Comparison of ENCODE assay signal across 15 cellular contexts in genomic region chr5:102863764-102864560, GRCh38.
DNase-seq lines count a peak whose midpoint lies in the region; ATAC-seq and TF ChIP-seq lines count a peak whose summit lies in the region.
"Had no signal": no experiment of that assay in that cellular context is flagged by ENCODE, and none has a peak within 500 bp of the region (broad histone marks: within the 10 kb centered on the region; RNA-seq: fewer than 3 reads in every experiment).

No MANE protein-coding gene starts in this region.

- intact Hi-C loops in psoas muscle (cut with DNase I), result loop anchor here in 1 of 2 donors (10.0 kb wide), 1 partner anchor 109 kb away; the partner anchor contains the start of gene PAM
- intact Hi-C loops in CD8-positive, alpha-beta T cell (cut with DNase I, micrococcal nuclease), result no loop called here
- intact Hi-C loops in activated CD4-positive, alpha-beta T cell treated with anti-CD3 and anti-CD28 coated beads, Interleukin-2, amount 10 ng/mL, durations not matched to agents 24 days and 14 days (cut with micrococcal nuclease), result no loop called here

- H3K27me3 Mint-ChIP-seq in HFFc6 (ENCODE audit: insufficient read depth) (no peaks in the 10 kb centered on the region), type B pancreatic cell (peaks cover 7% of the 10 kb centered on the region)
- peaks cover 18% of the 10 kb centered on the region for H3K27me3 Mint-ChIP-seq in CD8-positive, alpha-beta T cell (ENCODE audit: low read depth)
- peaks cover 22% of the 10 kb centered on the region for H3K27me3 Mint-ChIP-seq in activated CD4-positive, alpha-beta T cell treated with anti-CD3 and anti-CD28 coated beads, Interleukin-2, amount 10 ng/mL, durations not matched to agents 24 days and 14 days

- H3K9me3 ChIP-seq in endocrine pancreas (ENCODE audit: control insufficient read depth, low read length) (no peaks in the 10 kb centered on the region), psoas muscle (no peaks in the 10 kb centered on the region)
- H3K9me3 ChIP-seq in CD8-positive, alpha-beta T cell (ENCODE audit: low read length), result no peaks in the 10 kb centered on the region

- DNase-seq in DMS79 (lab: John Stamatoyannopoulos, UW) (peak; percentile 54), HFFc6 (no peak), psoas muscle (no peak), NCI-H774 (lab: John Stamatoyannopoulos, UW) (no peak), type B pancreatic cell (ENCODE audit: extremely low spot score, unreplicated experiment) (no peak)
- DNase-seq in CD8-positive, alpha-beta T cell, result no peak
- no peak for DNase-seq in activated CD4-positive, alpha-beta T cell treated with anti-CD3 and anti-CD28 coated beads, Interleukin-2, amount 10 ng/mL, durations not matched to agents 24 days and 14 days
- DNase-seq: activated CD4-positive, CD25-positive, alpha-beta regulatory T cell treated with anti-CD3 and anti-CD28 coated beads, Interleukin-2, amount 50 U/mL, for 72 hours; activated T-cell treated with anti-CD3 and anti-CD28 coated beads for 4 hours; NCI-H187 treated with DMSO at 0.1 percent for 48 hours; stimulated activated CD4-positive, alpha-beta T cell treated with anti-CD3 and anti-CD28 coated beads, Interleukin-2, amount 100 ng/mL, for 24 hours; T-helper 1 cell had no signal

- H3K9ac ChIP-seq in endocrine pancreas (ENCODE audit: control insufficient read depth, insufficient read depth, low read length), result no peak overlapping the region
- H3K9ac ChIP-seq: BLaER1 treated with 17β-estradiol and CSF1 and Interleukin-3, amounts not matched to agents 10 nM and 100 nM; KMS-11 had no signal

- POLR2A ChIA-PET in CD8-positive, alpha-beta T cell (lab: Charles Lee), result no interaction called here

- H3K27me3 ChIP-seq in endocrine pancreas (ENCODE audit: control insufficient read depth, insufficient read depth, low read length) (no peaks in the 10 kb centered on the region), psoas muscle (ENCODE audit: insufficient read depth in 3 of 3, low read length in 2 of 3) (no peaks in the 10 kb centered on the region)
- peaks cover 21% of the 10 kb centered on the region for H3K27me3 ChIP-seq in CD8-positive, alpha-beta T cell (ENCODE audit: insufficient read depth, low read length)

- H3K36me3 ChIP-seq in endocrine pancreas (ENCODE audit: control insufficient read depth, insufficient read depth, low read length) (peaks cover 6% of the 10 kb centered on the region), psoas muscle (ENCODE audit: insufficient read depth in 1 of 2, low read depth in 1 of 2) (no peaks in the 10 kb centered on the region)
- no peaks in the 10 kb centered on the region for H3K36me3 ChIP-seq in CD8-positive, alpha-beta T cell (ENCODE audit: insufficient read depth, low read length)

- ATAC-seq in psoas muscle, result no peak
- ATAC-seq in CD8-positive, alpha-beta T cell, result no peak

- H3K36me3 Mint-ChIP-seq in HFFc6 (ENCODE audit: low read depth) (peaks cover 11% of the 10 kb centered on the region), type B pancreatic cell (peaks cover under 1% of the 10 kb centered on the region)
- H3K36me3 Mint-ChIP-seq in CD8-positive, alpha-beta T cell, result peaks cover 2% of the 10 kb centered on the region
- peaks cover 21% of the 10 kb centered on the region for H3K36me3 Mint-ChIP-seq in activated CD4-positive, alpha-beta T cell treated with anti-CD3 and anti-CD28 coated beads, Interleukin-2, amount 10 ng/mL, durations not matched to agents 24 days and 14 days (ENCODE audit: low read depth)

- H3K27ac Mint-ChIP-seq in HFFc6 (peak overlapping the region; percentile 27; the same call in 1 of the 2 replicates), type B pancreatic cell (no peak overlapping the region)
- no peak overlapping the region for H3K27ac Mint-ChIP-seq in CD8-positive, alpha-beta T cell
- no peak overlapping the region for H3K27ac Mint-ChIP-seq in activated CD4-positive, alpha-beta T cell treated with anti-CD3 and anti-CD28 coated beads, Interleukin-2, amount 10 ng/mL, durations not matched to agents 24 days and 14 days

- TF ChIP-seq CTCF in HFFc6 (IDR thresholded peaks at IDR 0.05) (no peak), psoas muscle (IDR thresholded peaks at IDR 0.05) (no peak), type B pancreatic cell (conservative IDR thresholded peaks at IDR 0.05) (no peak)
- no peak for TF ChIP-seq CTCF in CD8-positive, alpha-beta T cell (IDR thresholded peaks at IDR 0.05)

- peaks cover 43% of the 10 kb centered on the region for H3K4me1 Mint-ChIP-seq in HFFc6 (ENCODE audit: low read depth)
- H3K4me1 Mint-ChIP-seq in CD8-positive, alpha-beta T cell (ENCODE audit: low read depth), result peaks cover 13% of the 10 kb centered on the region
- peaks cover 8% of the 10 kb centered on the region for H3K4me1 Mint-ChIP-seq in type B pancreatic cell (ENCODE audit: unreplicated experiment)
- peaks cover 5% of the 10 kb centered on the region for H3K4me1 Mint-ChIP-seq in activated CD4-positive, alpha-beta T cell treated with anti-CD3 and anti-CD28 coated beads, Interleukin-2, amount 10 ng/mL, durations not matched to agents 24 days and 14 days

- H3K4me1 ChIP-seq in endocrine pancreas (ENCODE audit: control insufficient read depth, insufficient read depth, low read length), result peaks cover 24% of the 10 kb centered on the region
- peaks cover 38% of the 10 kb centered on the region for H3K4me1 ChIP-seq in psoas muscle
- H3K4me1 ChIP-seq in CD8-positive, alpha-beta T cell (ENCODE audit: insufficient read depth, low read length), result peaks cover 10% of the 10 kb centered on the region
- H3K4me1 ChIP-seq: BLaER1 treated with 17β-estradiol and CSF1 and Interleukin-3, amounts not matched to agents 10 nM and 100 nM had no signal

- H3K4me3 ChIP-seq in endocrine pancreas (ENCODE audit: control insufficient read depth, insufficient read depth, low read length) (peak overlapping the region; percentile 47), psoas muscle (no peak overlapping the region)
- H3K4me3 ChIP-seq in CD8-positive, alpha-beta T cell (ENCODE audit: low read depth, low read length), result no peak overlapping the region
- H3K4me3 ChIP-seq: BLaER1 treated with 17β-estradiol and CSF1 and Interleukin-3, amounts not matched to agents 10 nM and 100 nM had no signal

- CTCF ChIA-PET in CD8-positive, alpha-beta T cell (lab: Charles Lee), result interaction anchor here (0.5 kb wide), 1 partner anchor 84 kb away, joined by 3 read pairs; no protein-coding TSS in a partner anchor

- H3K4me3 Mint-ChIP-seq in HFFc6 (no peak overlapping the region), type B pancreatic cell (no peak overlapping the region)
- H3K4me3 Mint-ChIP-seq in CD8-positive, alpha-beta T cell, result no peak overlapping the region
- no peak overlapping the region for H3K4me3 Mint-ChIP-seq in activated CD4-positive, alpha-beta T cell treated with anti-CD3 and anti-CD28 coated beads, Interleukin-2, amount 10 ng/mL, durations not matched to agents 24 days and 14 days

- H3K27ac ChIP-seq in psoas muscle, result peak overlapping the region; percentile 92
- H3K27ac ChIP-seq in CD8-positive, alpha-beta T cell (ENCODE audit: low read depth, low read length), result no peak overlapping the region
- H3K27ac ChIP-seq: BLaER1 treated with 17β-estradiol and CSF1 and Interleukin-3, amounts not matched to agents 10 nM and 100 nM; KMS-11 had no signal

- H3K9me3 Mint-ChIP-seq in HFFc6 (no peaks in the 10 kb centered on the region), type B pancreatic cell (no peaks in the 10 kb centered on the region)
- H3K9me3 Mint-ChIP-seq in CD8-positive, alpha-beta T cell, result no peaks in the 10 kb centered on the region
- peaks cover 3% of the 10 kb centered on the region for H3K9me3 Mint-ChIP-seq in activated CD4-positive, alpha-beta T cell treated with anti-CD3 and anti-CD28 coated beads, Interleukin-2, amount 10 ng/mL, durations not matched to agents 24 days and 14 days
